ENCODE assay signal across 23 cellular contexts in the genomic region with DNA sequence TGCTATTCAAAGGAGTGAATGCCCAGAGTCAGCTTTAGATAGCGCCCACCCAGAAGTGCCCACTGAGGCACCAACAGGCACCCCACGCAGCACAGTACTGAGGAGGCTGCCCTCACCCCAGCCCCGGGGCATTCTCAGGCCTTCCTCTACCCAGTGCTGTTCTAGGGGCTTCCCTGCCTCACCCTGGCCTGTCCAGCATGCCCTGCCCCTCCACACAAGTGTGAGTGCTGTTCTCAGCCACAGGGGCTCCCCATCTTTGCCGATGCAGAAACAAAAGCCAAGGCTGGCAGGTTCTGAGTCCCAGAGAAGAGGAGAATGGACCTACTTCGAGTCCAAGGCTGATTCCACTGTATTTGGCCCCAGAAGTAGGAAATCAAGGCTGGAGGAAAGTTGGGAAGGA.
"Had no signal": no experiment of that assay in that cellular context is flagged by ENCODE, and none has a peak within 500 bp of the region (broad histone marks: within the 10 kb centered on the region; RNA-seq: fewer than 3 reads in every experiment).

No MANE protein-coding gene starts in this region.

- H3K4me3 Mint-ChIP-seq: naive thymus-derived CD4-positive, alpha-beta T cell; stimulated activated naive CD8-positive, alpha-beta T cell treated with anti-CD3 and anti-CD28 coated beads, Interleukin-15, amount 100 ng/mL, for 72 hours had no signal

- ATAC-seq: heart right ventricle; naive thymus-derived CD4-positive, alpha-beta T cell; upper lobe of right lung had no signal

- H3K36me3 ChIP-seq: adrenal gland, cardiac muscle cell, heart right ventricle, left ventricle myocardium inferior, ovary, sigmoid colon, upper lobe of right lung had no signal

- H3K9me3 ChIP-seq: adrenal gland, heart right ventricle, left ventricle myocardium inferior, ovary, sigmoid colon, upper lobe of right lung had no signal

- H3K27me3 Mint-ChIP-seq: stimulated activated naive CD8-positive, alpha-beta T cell treated with anti-CD3 and anti-CD28 coated beads, Interleukin-15, amount 100 ng/mL, for 72 hours had no signal

- H3K27ac ChIP-seq: cardiac muscle cell, epithelial cell of prostate, heart right ventricle, left ventricle myocardium inferior, ovary, sigmoid colon, upper lobe of right lung, VCaP had no signal

- H3K4me3 ChIP-seq: adrenal gland, cardiac muscle cell, heart right ventricle, left ventricle myocardium inferior, ovary, sigmoid colon, upper lobe of right lung had no signal

- H3K36me3 Mint-ChIP-seq: naive thymus-derived CD4-positive, alpha-beta T cell had no signal

- H3K27me3 ChIP-seq: adrenal gland, cardiac muscle cell, heart right ventricle, ovary, sigmoid colon, upper lobe of right lung had no signal

- DNase-seq: activated CD4-positive, alpha-beta T cell treated with anti-CD3 and anti-CD28 coated beads for 1 hour; activated CD8-positive, alpha-beta memory T cell treated with anti-CD3 and anti-CD28 coated beads for 24 hours; activated CD8-positive, alpha-beta memory T cell treated with anti-CD3 and anti-CD28 coated beads, Interleukin-2, amount 50 U/mL, for 48 hours; activated effector memory CD4-positive, alpha-beta T cell treated with Interleukin-2 at 50 U/mL for 16 hours; activated naive CD4-positive, alpha-beta T cell treated with anti-CD3 and anti-CD28 coated beads, Interleukin-2, amount 50 U/mL, for 16 hours; activated T-cell treated with anti-CD3 and anti-CD28 coated beads, Interleukin-2, amount 50 U/mL, for 48 hours; adrenal gland; foreskin melanocyte; kidney glomerular epithelial cell; left ventricle myocardium inferior; ovary; sigmoid colon; stimulated activated CD4-positive, alpha-beta T cell treated with anti-CD3 and anti-CD28 coated beads, Interleukin-12 subunit alpha, Interleukin-12 subunit beta, amount 100 ng/mL, for 4 hours; stimulated activated CD4-positive, alpha-beta T cell treated with anti-CD3 and anti-CD28 coated beads, Interleukin-2, amount 100 ng/mL, for 24 hours; stimulated activated naive CD8-positive, alpha-beta T cell treated with anti-CD3 and anti-CD28 coated beads, Interleukin-15, amount 100 ng/mL, for 72 hours; SW 1271; T-helper 2 cell; upper lobe of right lung had no signal

- H3K9me3 Mint-ChIP-seq: stimulated activated naive CD8-positive, alpha-beta T cell treated with anti-CD3 and anti-CD28 coated beads, Interleukin-15, amount 100 ng/mL, for 72 hours had no signal
